ENCODE assay signal across 8 cellular contexts in the genomic region with DNA sequence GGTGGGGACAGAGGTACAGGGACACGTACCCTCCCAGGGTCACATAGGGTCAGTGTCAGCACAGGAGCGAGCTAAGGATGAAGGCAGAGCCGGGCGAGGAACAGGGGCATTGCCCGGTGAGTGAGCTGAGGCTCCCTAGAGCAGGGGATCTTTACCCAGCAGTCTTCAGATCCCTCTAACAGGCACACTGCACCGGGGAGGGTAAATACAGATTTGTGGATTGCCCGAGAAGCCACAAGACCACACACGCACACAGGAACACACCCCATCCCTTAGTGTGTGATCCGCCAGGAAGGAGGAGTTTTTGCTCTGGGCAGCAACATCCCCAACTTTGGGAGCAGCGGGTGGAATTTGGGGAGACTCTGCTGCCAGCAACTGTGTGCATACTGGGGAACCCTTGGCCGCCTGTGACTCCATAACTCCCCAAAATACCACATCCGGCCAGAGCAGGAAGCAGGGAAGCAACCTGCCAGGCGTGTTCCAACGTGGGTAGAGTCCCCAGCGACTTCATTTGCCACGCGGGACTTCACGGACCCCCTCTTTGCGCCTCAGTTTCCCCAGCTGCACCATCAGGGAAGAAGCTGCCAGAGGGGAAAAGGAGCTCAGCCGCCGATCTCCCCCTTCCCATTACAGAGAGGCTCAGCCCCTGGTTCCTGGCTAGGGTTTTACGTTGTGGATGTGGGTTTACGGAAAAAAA. TPM values are rescaled to one million over a fixed set of nuclear protein-coding genes. Genes with fewer than 3 reads are reported as not detected.
DNase-seq lines count a peak whose midpoint lies in the region; ATAC-seq, FAIRE-seq and TF ChIP-seq lines count a peak whose summit lies in the region.

No MANE protein-coding gene starts in this region.

- CTCF ChIA-PET in OCI-LY7 (lab: Charles Lee; ENCODE audit: unreplicated experiment): interaction anchor here (0.5 to 1.3 kb wide), 4 partner anchors 57 to 241 kb away, joined by 3 to 7 read pairs (median 4); partner anchors contain the start of gene TLE6

- H4K20me1 ChIP-seq in OCI-LY7 (ENCODE audit: insufficient read depth, low read length) (no peaks in the 10 kb centered on the region), astrocyte (ENCODE audit: insufficient read depth, low read length) (no peaks in the 10 kb centered on the region)

- no peaks in the 10 kb centered on the region for H3K9me2 ChIP-seq in OCI-LY7 (ENCODE audit: insufficient read depth, low read length)

- no peaks in the 10 kb centered on the region for H3K36me3 ChIP-seq in OCI-LY7 (ENCODE audit: insufficient read depth, low read length)
- H3K36me3 ChIP-seq in astrocyte (ENCODE audit: insufficient read depth, low read length): no peaks in the 10 kb centered on the region

- DNase-seq in activated naive CD4-positive, alpha-beta T cell treated with Interleukin-2 at 50 U/mL for 16 hours: peak; percentile 36
- no peak for DNase-seq in activated naive CD4-positive, alpha-beta T cell treated with anti-CD3 and anti-CD28 coated beads, Interleukin-2, amount 50 U/mL, for 16 hours
- DNase-seq in OCI-LY7 (ENCODE audit: low spot score): peak; percentile 62
- DNase-seq in astrocyte (ENCODE audit: low read depth): peak; percentile 36
- DNase-seq in islet precursor cell: peak; percentile 65
- peak; percentile 15 to 51 (median 16) for DNase-seq in stimulated activated CD4-positive, alpha-beta T cell treated with anti-CD3 and anti-CD28 coated beads, TNF-alpha, amount 100 ng/mL, for 24 hours (ENCODE audit: low read depth in 3 of 3)
- no peak for DNase-seq in iPS-NIHi7 (ENCODE audit: extremely low spot score)

- H3K9ac ChIP-seq in astrocyte (ENCODE audit: low read length): peak overlapping the region; percentile 78

- TSS peak; percentile 98 for BruUV-seq in OCI-LY7 (replicated peaks; lab: Mats Ljungman, UMichigan)

- no peaks in the 10 kb centered on the region for H3K9me3 ChIP-seq in OCI-LY7 (ENCODE audit: low read length)
- H3K9me3 ChIP-seq in astrocyte (ENCODE audit: insufficient read depth, low read depth, low read length): no peaks in the 10 kb centered on the region

- peak overlapping the region; percentile 74 for H3K4me3 ChIP-seq in OCI-LY7 (ENCODE audit: low read depth, low read length, poor library complexity, severe bottlenecking)
- H3K4me3 ChIP-seq in astrocyte (ENCODE audit: insufficient read depth, low read depth, low read length): peak overlapping the region; percentile 67

- peaks cover 18% of the 10 kb centered on the region for H3K27me3 ChIP-seq in astrocyte (ENCODE audit: insufficient read depth, low read length)

- no peaks in the 10 kb centered on the region for H3K36me3 Mint-ChIP-seq in astrocyte (ENCODE audit: low read depth, unreplicated experiment)

- TF ChIP-seq CTCF in OCI-LY7 (conservative IDR thresholded peaks at IDR 0.05; ENCODE audit: low read length): no peak
- TF ChIP-seq CTCF in astrocyte (IDR thresholded peaks at IDR 0.05; ENCODE audit: insufficient read depth, low read depth, low read length): no peak

- H3K4me2 ChIP-seq in OCI-LY7 (ENCODE audit: low read length): peak overlapping the region; percentile 92
- H3K4me2 ChIP-seq in astrocyte (ENCODE audit: low read length): peak overlapping the region; percentile 98

- no peak for FAIRE-seq in astrocyte (lab: Jason Lieb, UNC)

- H3K27me3 Mint-ChIP-seq in astrocyte (ENCODE audit: low read depth, unreplicated experiment): peaks cover 72% of the 10 kb centered on the region

- H3K4me1 ChIP-seq in OCI-LY7 (ENCODE audit: insufficient read depth, low read length, poor library complexity, severe bottlenecking) (peaks cover 15% of the 10 kb centered on the region), astrocyte (ENCODE audit: insufficient read depth, low read length) (peaks cover 21% of the 10 kb centered on the region)

- H3K27ac ChIP-seq in OCI-LY7 (ENCODE audit: low read depth, low read length, poor library complexity, severe bottlenecking) (peak overlapping the region; percentile 41), astrocyte (ENCODE audit: low read depth, low read length) (peak overlapping the region; percentile 28)

- no peaks in the 10 kb centered on the region for H3K79me2 ChIP-seq in OCI-LY7 (ENCODE audit: insufficient read depth, low read depth, low read length)
- H3K79me2 ChIP-seq in astrocyte (ENCODE audit: insufficient read depth, low read length): no peaks in the 10 kb centered on the region

- ATAC-seq in GM18868 (IDR thresholded peaks at IDR 0.05; ENCODE audit: unreplicated experiment): no peak

- POLR2A ChIA-PET in OCI-LY7 (lab: Charles Lee): interaction anchor here (0.7 to 1.8 kb wide), 15 partner anchors 12 to 1803 kb away, joined by 3 to 12 read pairs (median 3); partner anchors contain the start of gene TLE6

- H3K27ac Mint-ChIP-seq in astrocyte (ENCODE audit: unreplicated experiment): peak overlapping the region; percentile 77

- H3K4me3 Mint-ChIP-seq in astrocyte (ENCODE audit: unreplicated experiment): peak overlapping the region; percentile 86

- peaks cover 4% of the 10 kb centered on the region for H3K9me3 Mint-ChIP-seq in astrocyte (ENCODE audit: unreplicated experiment)

- intact Hi-C loops in OCI-LY7 (cut with micrococcal nuclease; ENCODE audit: unreplicated experiment): loop anchor here (1.0 kb wide), 2 partner anchors 30 to 58 kb away; partner anchors contain the start of gene TLE6

- H2AFZ ChIP-seq in OCI-LY7 (ENCODE audit: low read length) (peak overlapping the region; percentile 53; the same call in 1 of the 2 replicates), astrocyte (ENCODE audit: low read depth, low read length) (peak overlapping the region; percentile 82)

- peaks cover 12% of the 10 kb centered on the region for H3K4me1 Mint-ChIP-seq in astrocyte (ENCODE audit: low read depth, unreplicated experiment)

RNA-seq across cellular contexts. Expression of gene TLE2, which starts 5.9 kb away (rescaled TPM):
- 1.6 and 1.7 TPM in 2 replicates for total RNA-seq in OCI-LY7 (2014; rRNA removed; shearing (Covaris generic))
- total RNA-seq in OCI-LY7 (2022) (1.1 and 1.2 TPM in 2 replicates), astrocyte (0.48 and 0.79 TPM in 2 replicates)

RNA-seq across cellular contexts. Expression of gene TLE5, which starts 27.3 kb away (rescaled TPM):
- 424 and 448 TPM in 2 replicates for total RNA-seq in OCI-LY7 (2014; rRNA removed; shearing (Covaris generic))
- 376 and 463 TPM in 2 replicates for total RNA-seq in OCI-LY7 (2022)
- 200 and 210 TPM in 2 replicates for total RNA-seq in astrocyte

RNA-seq across cellular contexts. Expression of gene TLE6, which starts 57.6 kb away (rescaled TPM):
- total RNA-seq in OCI-LY7 (2014; rRNA removed; shearing (Covaris generic)): 15.9 and 16.4 TPM in 2 replicates
- 21.5 and 23.0 TPM in 2 replicates for total RNA-seq in OCI-LY7 (2022)
- total RNA-seq in astrocyte: 0.11 TPM in 1 of 2 replicates, not detected in the other

RNA-seq across cellular contexts. Expression of gene GNA11, which starts 59.2 kb away (rescaled TPM):
- total RNA-seq in OCI-LY7 (2014; rRNA removed; shearing (Covaris generic)): 12.9 and 13.4 TPM in 2 replicates
- total RNA-seq in OCI-LY7 (2022) (10.1 and 14.3 TPM in 2 replicates), astrocyte (39.9 and 41.0 TPM in 2 replicates)

Comparison
In these comparisons a context has a peak if more than half of its experiments do, and no peak if none do; other contexts are left out.
1. DNase-seq: peak in activated naive CD4-positive, alpha-beta T cell treated with Interleukin-2 at 50 U/mL for 16 hours (single experiment), OCI-LY7 (single experiment), astrocyte (single experiment), islet precursor cell (single experiment) and stimulated activated CD4-positive, alpha-beta T cell treated with anti-CD3 and anti-CD28 coated beads, TNF-alpha, amount 100 ng/mL, for 24 hours (3 of 3); none in activated naive CD4-positive, alpha-beta T cell treated with anti-CD3 and anti-CD28 coated beads, Interleukin-2, amount 50 U/mL, for 16 hours (single experiment) and iPS-NIHi7 (single experiment).
2. RNA of gene TLE6, which starts 57.6 kb away (total RNA-seq): 15.9 to 23.0 TPM in OCI-LY7; 0.11 TPM in astrocyte; every median in the first group is over 10 times any median in the second.